ENCODE assay signal across 8 cellular contexts in genomic region chr19:4380254-4380727, GRCh38. TPM values are rescaled to one million over a fixed set of nuclear protein-coding genes. Genes with fewer than 3 reads are reported as not detected.
DNase-seq lines count a peak whose midpoint lies in the region; ATAC-seq and TF ChIP-seq lines count a peak whose summit lies in the region.

No MANE protein-coding gene starts in this region.

- no peak for TF ChIP-seq POLR2A in gastroesophageal sphincter (IDR thresholded peaks at IDR 0.05)

- H3K4me3 ChIP-seq in gastroesophageal sphincter, result no peak overlapping the region

- DNase-seq in activated CD8-positive, alpha-beta memory T cell treated with anti-CD3 and anti-CD28 coated beads, Interleukin-2, amount 50 U/mL, for 48 hours, result peak; percentile 75
- peak; percentile 34 to 36 for DNase-seq in stimulated activated CD4-positive, alpha-beta T cell treated with anti-CD3 and anti-CD28 coated beads, Interleukin-1b, Interleukin-23, amount 100 ng/mL, for 4 hours (ENCODE audit: low read depth in 2 of 2)
- DNase-seq in NCI-H2227 (lab: John Stamatoyannopoulos, UW; ENCODE audit: unreplicated experiment), result no peak

- H3K4me1 ChIP-seq in gastroesophageal sphincter, result peaks cover 7 to 74% (median 43%) of the 10 kb centered on the region in 3 donors

- no peaks in the 10 kb centered on the region for H3K9me3 ChIP-seq in gastroesophageal sphincter

- TF ChIP-seq EP300 in gastroesophageal sphincter (IDR thresholded peaks at IDR 0.05), result no peak

- 15 to 26% methylated on average over 4 to 12 of the region's 17 CpGs for WGBS in gastroesophageal sphincter (ENCODE audit: low coverage in 1 of 2), 2 donors

- H3K27ac ChIP-seq in gastroesophageal sphincter, result peak overlapping the region in 3 of 4 donors; percentile 48 to 68 (median 59)

- peaks cover 0 to 16% of the 10 kb centered on the region in 2 donors for H3K36me3 ChIP-seq in gastroesophageal sphincter

- no peaks in the 10 kb centered on the region for H3K27me3 ChIP-seq in gastroesophageal sphincter

- TF ChIP-seq CTCF in gastroesophageal sphincter (IDR thresholded peaks at IDR 0.05), result no peak

- peak; percentile 21 for ATAC-seq in GM21529 (IDR thresholded peaks at IDR 0.05; ENCODE audit: unreplicated experiment)
- peak; percentile 32 for ATAC-seq in gastroesophageal sphincter
- ATAC-seq in GM19023 (IDR thresholded peaks at IDR 0.05; ENCODE audit: unreplicated experiment), result no peak
- no peak for ATAC-seq in HG02884 (IDR thresholded peaks at IDR 0.05; ENCODE audit: unreplicated experiment)
- no peak for ATAC-seq in GM21515 (IDR thresholded peaks at IDR 0.05; ENCODE audit: unreplicated experiment)

RNA-seq across cellular contexts. Expression of gene SH3GL1, which starts 20.1 kb away (rescaled TPM):
- total RNA-seq in gastroesophageal sphincter, result 10 to 100 TPM; 48.2 to 67.7 (median 53.0) TPM

RNA-seq across cellular contexts. Expression of gene CHAF1A, which starts 22.1 kb away (rescaled TPM):
- 10 to 100 TPM in 1 of 4 donors, 1 to 10 TPM in 3; 2.4 to 11.9 (median 7.4) TPM for total RNA-seq in gastroesophageal sphincter

RNA-seq across cellular contexts. Expression of gene MPND, which starts 36.9 kb away (rescaled TPM):
- total RNA-seq in gastroesophageal sphincter, result 1 to 10 TPM; 4.7 to 7.5 (median 6.0) TPM

RNA-seq across cellular contexts. Expression of gene STAP2, which starts 41.7 kb away (rescaled TPM):
- total RNA-seq in gastroesophageal sphincter, result 1 to 10 TPM in 3 of 4 donors, not detected in 1; 1.4 to 5.6 (median 4.9) TPM

Comparison
In these comparisons a context has a peak if more than half of its experiments do, and no peak if none do; other contexts are left out.
1. ATAC-seq: peak in GM21529 (single experiment) and gastroesophageal sphincter (single experiment); none in GM19023 (single experiment), HG02884 (single experiment) and GM21515 (single experiment).